Comparison of ENCODE assay signal across 11 cellular contexts in genomic region chr4:56981795-56982201, GRCh38. TPM values are rescaled to one million over a fixed set of nuclear protein-coding genes. Genes with fewer than 3 reads are reported as not detected.
A peak's percentile ranks its signal among the peaks of the same experiment; 100 is the strongest.
DNase-seq lines count a peak whose midpoint lies in the region; ATAC-seq, FAIRE-seq and TF ChIP-seq lines count a peak whose summit lies in the region.
"Had no signal": no experiment of that assay in that cellular context is flagged by ENCODE, and none has a peak within 500 bp of the region (broad histone marks: within the 10 kb centered on the region; RNA-seq: fewer than 3 reads in every experiment).

No MANE protein-coding gene starts in this region.

- H3K36me3 Mint-ChIP-seq in activated CD8-positive, alpha-beta T cell treated with anti-CD3 and anti-CD28 coated beads, Interleukin-2, amount 10 ng/mL, durations not matched to agents 7 days and 5 days (ENCODE audit: low read depth): peaks cover 53% of the 10 kb centered on the region
- peaks cover 21% of the 10 kb centered on the region for H3K36me3 Mint-ChIP-seq in type B pancreatic cell

- H3K27me3 Mint-ChIP-seq in activated CD8-positive, alpha-beta T cell treated with anti-CD3 and anti-CD28 coated beads, Interleukin-2, amount 10 ng/mL, durations not matched to agents 7 days and 5 days (ENCODE audit: low read depth): no peaks in the 10 kb centered on the region
- H3K27me3 Mint-ChIP-seq in type B pancreatic cell: no peaks in the 10 kb centered on the region

- CTCF ChIA-PET in HepG2 (lab: Yijun Ruan, JAX; ENCODE audit: low intra/inter-chr PET ratio, low total read pairs): no interaction called here
- CTCF ChIA-PET in activated CD8-positive, alpha-beta T cell treated with anti-CD3 and anti-CD28 coated beads, Interleukin-2, amount 10 ng/mL, durations not matched to agents 7 days and 5 days (lab: Charles Lee): interaction anchor here (1.2 kb wide), 1 partner anchor 18 kb away, joined by 3 read pairs; no protein-coding TSS in a partner anchor

- no peak overlapping the region for H2AFZ ChIP-seq in HepG2 (ENCODE audit: low read length)

- peaks cover 40% of the 10 kb centered on the region for H3K4me1 Mint-ChIP-seq in activated CD8-positive, alpha-beta T cell treated with anti-CD3 and anti-CD28 coated beads, Interleukin-2, amount 10 ng/mL, durations not matched to agents 7 days and 5 days (ENCODE audit: low read depth)
- peaks cover 22% of the 10 kb centered on the region for H3K4me1 Mint-ChIP-seq in type B pancreatic cell (ENCODE audit: unreplicated experiment)

- TF ChIP-seq RAD21 in HepG2 (CRISPR knock-in tag; IDR thresholded peaks at IDR 0.05): no peak

- H3K27ac ChIP-seq in HepG2 (ENCODE audit: extremely low read length, insufficient read depth, low read length): no peak overlapping the region
- H3K27ac ChIP-seq in right lobe of liver: peak overlapping the region in 1 of 3 donors; percentile 13
- H3K27ac ChIP-seq in prostate gland: no peak overlapping the region
- no peak overlapping the region for H3K27ac ChIP-seq in tibial artery
- H3K27ac ChIP-seq: neutrophil, Peyer's patch had no signal

- peaks cover 0 to 11% of the 10 kb centered on the region in 2 experiments; a peak in 3 of 5 replicates for H3K36me3 ChIP-seq in HepG2 (replicated peaks in 1 of 2; ENCODE audit: control insufficient read depth in 1 of 2, insufficient read depth in 2 of 2, low read length in 2 of 2)
- H3K36me3 ChIP-seq in right lobe of liver: peaks cover 0 to 8% (median 4%) of the 10 kb centered on the region in 4 donors
- H3K36me3 ChIP-seq in prostate gland: no peaks in the 10 kb centered on the region
- H3K36me3 ChIP-seq in tibial artery: peaks cover 13 to 17% (median 17%) of the 10 kb centered on the region in 3 donors

- intact Hi-C loops in HepG2 (cut with micrococcal nuclease; ENCODE audit: unreplicated experiment) (no loop called here), right lobe of liver (cut with DNase I) (no loop called here), prostate gland (cut with DNase I) (no loop called here), tibial artery (cut with DNase I; ENCODE audit: low total_unique reads) (no loop called here)

- TF ChIP-seq CTCF in HepG2 (CRISPR knock-in tag; IDR thresholded peaks at IDR 0.05) (no peak), right lobe of liver (IDR thresholded peaks at IDR 0.05) (no peak), type B pancreatic cell (conservative IDR thresholded peaks at IDR 0.05) (no peak), prostate gland (IDR thresholded peaks at IDR 0.05) (no peak), tibial artery (IDR thresholded peaks at IDR 0.05) (no peak)

- H3K27me3 ChIP-seq in HepG2 (ENCODE audit: control insufficient read depth in 1 of 2, insufficient read depth in 2 of 2, low read length in 2 of 2) (no peaks in the 10 kb centered on the region; a peak in 1 of 5 replicates), right lobe of liver (no peaks in the 10 kb centered on the region), prostate gland (replicated peaks; ENCODE audit: insufficient read depth) (no peaks in the 10 kb centered on the region), tibial artery (no peaks in the 10 kb centered on the region)
- H3K27me3 ChIP-seq: neutrophil, Peyer's patch had no signal

- ATAC-seq in HepG2: no peak
- no peak for ATAC-seq in right lobe of liver
- ATAC-seq in activated CD8-positive, alpha-beta T cell treated with anti-CD3 and anti-CD28 coated beads, Interleukin-2, amount 10 ng/mL, durations not matched to agents 7 days and 5 days: no peak
- ATAC-seq in GM18502 (IDR thresholded peaks at IDR 0.05; ENCODE audit: poor library complexity, unreplicated experiment): no peak
- ATAC-seq: esophagus mucosa had no signal

- no peak overlapping the region; a peak in 1 of 6 replicates for H3K4me3 ChIP-seq in HepG2 (replicated peaks in 1 of 3; ENCODE audit: insufficient read depth in 1 of 3, low read depth in 2 of 3, low read length in 3 of 3)
- no peak overlapping the region for H3K4me3 ChIP-seq in right lobe of liver
- H3K4me3 ChIP-seq in prostate gland: no peak overlapping the region
- no peak overlapping the region for H3K4me3 ChIP-seq in tibial artery
- H3K4me3 ChIP-seq: Peyer's patch had no signal

- no TSS peak for BruUV-seq in HepG2 (replicated peaks; lab: Mats Ljungman, UMichigan)

- H3K9ac ChIP-seq in HepG2 (ENCODE audit: insufficient read depth, low read depth, low read length): peak overlapping the region; percentile 12; the same call in 1 of the 2 replicates

- peaks cover 34% of the 10 kb centered on the region for H4K20me1 ChIP-seq in HepG2 (ENCODE audit: insufficient read depth, low read length)

- H3K4me2 ChIP-seq in HepG2 (ENCODE audit: low read depth, low read length): peak overlapping the region; percentile 89

- H3K79me2 ChIP-seq in HepG2 (ENCODE audit: insufficient read depth, low read length): peaks cover 81% of the 10 kb centered on the region

- H3K4me3 Mint-ChIP-seq in activated CD8-positive, alpha-beta T cell treated with anti-CD3 and anti-CD28 coated beads, Interleukin-2, amount 10 ng/mL, durations not matched to agents 7 days and 5 days: peak overlapping the region; percentile 92
- H3K4me3 Mint-ChIP-seq in type B pancreatic cell: peak overlapping the region; percentile 100

- TF ChIP-seq POLR2A in HepG2 (IDR thresholded peaks at IDR 0.05; ENCODE audit: insufficient read depth in 1 of 2, low read depth in 2 of 2, low read length in 2 of 2) (no peak), right lobe of liver (IDR thresholded peaks at IDR 0.05) (no peak), prostate gland (IDR thresholded peaks at IDR 0.05) (no peak)

- DNase-seq in HepG2 (ENCODE audit: low spot score) (no peak), right lobe of liver (no peak), glomerular endothelial cell (ENCODE audit: extremely low read depth, low read depth, low spot score) (peak; percentile 72), type B pancreatic cell (ENCODE audit: extremely low spot score, unreplicated experiment) (no peak), prostate gland (ENCODE audit: low spot score) (no peak), tibial artery (no peak)
- no peak for DNase-seq in activated CD8-positive, alpha-beta T cell treated with anti-CD3 and anti-CD28 coated beads, Interleukin-2, amount 10 ng/mL, durations not matched to agents 7 days and 5 days
- DNase-seq: Peyer's patch had no signal

- WGBS in HepG2 (ENCODE audit: low lambda C conversion rate): 96% methylated on average over 4 of the region's 4 CpGs
- WGBS in right lobe of liver (ENCODE audit: insufficient coverage, low coverage, low lambda C conversion rate, missing lambda C conversion rate): 58% methylated on average over 4 of the region's 4 CpGs
- WGBS in prostate gland: 87% methylated on average over 4 of the region's 4 CpGs

- peak overlapping the region; percentile 22 for H3K27ac Mint-ChIP-seq in activated CD8-positive, alpha-beta T cell treated with anti-CD3 and anti-CD28 coated beads, Interleukin-2, amount 10 ng/mL, durations not matched to agents 7 days and 5 days
- H3K27ac Mint-ChIP-seq in type B pancreatic cell: peak overlapping the region; percentile 29

- no peaks in the 10 kb centered on the region for H3K9me3 Mint-ChIP-seq in activated CD8-positive, alpha-beta T cell treated with anti-CD3 and anti-CD28 coated beads, Interleukin-2, amount 10 ng/mL, durations not matched to agents 7 days and 5 days (ENCODE audit: insufficient read depth)
- H3K9me3 Mint-ChIP-seq in type B pancreatic cell: no peaks in the 10 kb centered on the region

- no peaks in the 10 kb centered on the region for H3K9me3 ChIP-seq in HepG2 (ENCODE audit: low read length)
- H3K9me3 ChIP-seq in right lobe of liver: no peaks in the 10 kb centered on the region
- H3K9me3 ChIP-seq in prostate gland: no peaks in the 10 kb centered on the region
- no peaks in the 10 kb centered on the region for H3K9me3 ChIP-seq in tibial artery
- H3K9me3 ChIP-seq: neutrophil, Peyer's patch had no signal

- no peak for FAIRE-seq in HepG2 (lab: Jason Lieb, UNC)

- TF ChIP-seq EP300 in HepG2 (IDR thresholded peaks at IDR 0.05; ENCODE audit: low read depth in 2 of 2, low read length in 2 of 2) (no peak), HepG2 (CRISPR knock-in tag; IDR thresholded peaks at IDR 0.05; ENCODE audit: borderline replicate concordance) (no peak)

- POLR2A ChIA-PET in HepG2 (lab: Yijun Ruan, JAX): no interaction called here
- POLR2A ChIA-PET in activated CD8-positive, alpha-beta T cell treated with anti-CD3 and anti-CD28 coated beads, Interleukin-2, amount 10 ng/mL, durations not matched to agents 7 days and 5 days (lab: Charles Lee): interaction anchor here (1.3 kb wide), 1 partner anchor 9 kb away, joined by 3 read pairs; no protein-coding TSS in a partner anchor

- in situ Hi-C loops in HepG2 (cut with HindIII; ENCODE audit: extremely low pct_ligation_motif_present, low pct_unique_long_range_greater_than_20kb): no loop called here

- H3K4me1 ChIP-seq in HepG2 (ENCODE audit: insufficient read depth, low read length) (peaks cover 30% of the 10 kb centered on the region), right lobe of liver (peaks cover 0 to 27% (median 7%) of the 10 kb centered on the region in 4 donors), prostate gland (replicated peaks) (peaks cover 5% of the 10 kb centered on the region), tibial artery (peaks cover 0 to 42% (median 24%) of the 10 kb centered on the region in 4 donors)

RNA-seq across cellular contexts. Expression of gene POLR2B, which starts 3.1 kb away (rescaled TPM):
- 116 and 173 TPM in 2 replicates for total RNA-seq in HepG2 (2016; rRNA removed; fragmentation: Illumina TruSeq; extraction: Trizol)
- 5.7 and 7.8 TPM in 2 replicates for total RNA-seq in HepG2 (2016; cell fraction: cytosol; rRNA removed; fragmentation: Illumina TruSeq; extraction: Trizol; ENCODE audit: low read depth)
- 121 and 171 TPM in 2 replicates for total RNA-seq in HepG2 (2016; cell fraction: insoluble cytoplasmic fraction; rRNA removed; fragmentation: Illumina TruSeq; extraction: Trizol)
- total RNA-seq in HepG2 (2016; cell fraction: membrane; rRNA removed; fragmentation: Illumina TruSeq; extraction: Trizol): 17.6 and 18.4 TPM in 2 replicates
- total RNA-seq in HepG2 (2016; cell fraction: nucleus; rRNA removed; fragmentation: Illumina TruSeq; extraction: Trizol): 86.8 and 93.4 TPM in 2 replicates
- 58.8 and 70.6 TPM in 2 replicates for polyA plus RNA-seq in HepG2 (2011; rRNA removed)
- polyA plus RNA-seq in HepG2 (2011; cell fraction: cytosol; rRNA removed): 25.1 and 35.1 TPM in 2 replicates
- polyA plus RNA-seq in HepG2 (2011; cell fraction: nucleus; rRNA removed): 72.0 and 99.9 TPM in 2 replicates
- polyA plus RNA-seq in HepG2 (2012): 51.0 and 61.5 TPM in 2 replicates
- polyA plus RNA-seq in HepG2 (2016; cell fraction: cytosol; fragmentation: Illumina TruSeq; extraction: Trizol; ENCODE audit: low read depth): 1.6 and 1.7 TPM in 2 replicates
- polyA plus RNA-seq in HepG2 (2016; cell fraction: insoluble cytoplasmic fraction; fragmentation: Illumina TruSeq; extraction: Trizol; ENCODE audit: low read depth): 102 and 112 TPM in 2 replicates
- 4.2 and 5.0 TPM in 2 replicates for polyA plus RNA-seq in HepG2 (2016; cell fraction: membrane; fragmentation: Illumina TruSeq; extraction: Trizol; ENCODE audit: low read depth)
- 114 and 116 TPM in 2 replicates for polyA plus RNA-seq in HepG2 (2016; cell fraction: nucleus; fragmentation: Illumina TruSeq; extraction: Trizol; ENCODE audit: insufficient read depth, low read depth)
- polyA minus RNA-seq in HepG2 (2011; rRNA and poly(A)+ RNA removed; ENCODE audit: low replicate concordance): 35.9 and 41.1 TPM in 2 replicates
- 34.6 and 36.8 TPM in 2 replicates for polyA minus RNA-seq in HepG2 (2011; cell fraction: cytosol; rRNA and poly(A)+ RNA removed)
- polyA minus RNA-seq in HepG2 (2011; cell fraction: nucleus; rRNA and poly(A)+ RNA removed): 84.8 and 90.8 TPM in 2 replicates
- 10 to 100 TPM; 24.6 to 37.1 (median 27.3) TPM for total RNA-seq in right lobe of liver
- 100 to 1,000 TPM; 121 to 122 TPM for total RNA-seq in activated CD8-positive, alpha-beta T cell treated with anti-CD3 and anti-CD28 coated beads, Interleukin-2, amount 10 ng/mL, durations not matched to agents 7 days and 5 days
- 67.4 and 80.9 TPM in 2 replicates for total RNA-seq in glomerular endothelial cell
- total RNA-seq in type B pancreatic cell (ENCODE audit: low replicate concordance): 95.1 and 117 TPM in 2 replicates
- 10 to 100 TPM; 74.0 to 76.1 TPM for total RNA-seq in prostate gland

RNA-seq across cellular contexts. Expression of gene NOA1, which starts 4.4 kb away (rescaled TPM):
- total RNA-seq in HepG2 (2016; rRNA removed; fragmentation: Illumina TruSeq; extraction: Trizol): 17.3 and 17.9 TPM in 2 replicates
- total RNA-seq in HepG2 (2016; cell fraction: cytosol; rRNA removed; fragmentation: Illumina TruSeq; extraction: Trizol; ENCODE audit: low read depth): 6.2 and 6.5 TPM in 2 replicates
- 16.6 and 19.0 TPM in 2 replicates for total RNA-seq in HepG2 (2016; cell fraction: insoluble cytoplasmic fraction; rRNA removed; fragmentation: Illumina TruSeq; extraction: Trizol)
- total RNA-seq in HepG2 (2016; cell fraction: membrane; rRNA removed; fragmentation: Illumina TruSeq; extraction: Trizol): 15.0 and 16.7 TPM in 2 replicates
- total RNA-seq in HepG2 (2016; cell fraction: nucleus; rRNA removed; fragmentation: Illumina TruSeq; extraction: Trizol): 10.8 and 13.0 TPM in 2 replicates
- polyA plus RNA-seq in HepG2 (2011; rRNA removed): 16.8 and 19.0 TPM in 2 replicates
- polyA plus RNA-seq in HepG2 (2011; cell fraction: cytosol; rRNA removed): 15.0 and 18.8 TPM in 2 replicates
- polyA plus RNA-seq in HepG2 (2011; cell fraction: nucleus; rRNA removed): 10.9 and 13.5 TPM in 2 replicates
- polyA plus RNA-seq in HepG2 (2012): 17.0 and 17.3 TPM in 2 replicates
- 5.1 and 5.7 TPM in 2 replicates for polyA plus RNA-seq in HepG2 (2016; cell fraction: cytosol; fragmentation: Illumina TruSeq; extraction: Trizol; ENCODE audit: low read depth)
- 16.4 and 16.8 TPM in 2 replicates for polyA plus RNA-seq in HepG2 (2016; cell fraction: insoluble cytoplasmic fraction; fragmentation: Illumina TruSeq; extraction: Trizol; ENCODE audit: low read depth)
- polyA plus RNA-seq in HepG2 (2016; cell fraction: membrane; fragmentation: Illumina TruSeq; extraction: Trizol; ENCODE audit: low read depth): 10.3 and 12.9 TPM in 2 replicates
- polyA plus RNA-seq in HepG2 (2016; cell fraction: nucleus; fragmentation: Illumina TruSeq; extraction: Trizol; ENCODE audit: insufficient read depth, low read depth): 12.3 and 12.6 TPM in 2 replicates
- polyA minus RNA-seq in HepG2 (2011; rRNA and poly(A)+ RNA removed; ENCODE audit: low replicate concordance): 10.2 and 23.1 TPM in 2 replicates
- 13.4 and 16.5 TPM in 2 replicates for polyA minus RNA-seq in HepG2 (2011; cell fraction: cytosol; rRNA and poly(A)+ RNA removed)
- 8.9 and 10.9 TPM in 2 replicates for polyA minus RNA-seq in HepG2 (2011; cell fraction: nucleus; rRNA and poly(A)+ RNA removed)
- total RNA-seq in right lobe of liver: 10 to 100 TPM in 2 of 6 experiments, 1 to 10 TPM in 4; 4.7 to 12.7 (median 5.8) TPM
- 10 to 100 TPM; 19.1 to 21.9 TPM for total RNA-seq in activated CD8-positive, alpha-beta T cell treated with anti-CD3 and anti-CD28 coated beads, Interleukin-2, amount 10 ng/mL, durations not matched to agents 7 days and 5 days
- total RNA-seq in glomerular endothelial cell: 23.1 and 25.4 TPM in 2 replicates
- total RNA-seq in type B pancreatic cell (ENCODE audit: low replicate concordance): 21.1 and 23.2 TPM in 2 replicates
- total RNA-seq in prostate gland: 10 to 100 TPM; 29.2 to 31.9 TPM
